Comparison of ENCODE assay signal across 29 cellular contexts in the genomic region with DNA sequence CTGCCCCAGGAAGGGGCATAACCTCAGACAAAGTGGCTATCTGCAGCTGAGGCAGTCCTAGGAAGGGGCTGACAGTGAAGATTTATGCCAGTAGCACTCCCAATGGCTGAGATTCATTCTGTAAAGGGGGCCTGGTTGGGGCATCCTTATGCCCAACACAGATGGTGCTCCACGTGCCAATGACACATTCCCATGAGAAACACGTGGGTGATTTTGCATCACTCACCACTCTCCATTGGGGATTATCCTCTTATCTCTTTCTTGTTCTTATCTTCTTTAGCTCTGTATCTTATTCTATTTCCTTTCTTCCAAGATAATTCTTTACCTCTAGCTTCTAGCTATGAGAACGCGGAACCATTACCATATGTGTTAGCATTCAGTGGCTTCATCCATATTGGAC.
"Had no signal": no experiment of that assay in that cellular context is flagged by ENCODE, and none has a peak within 500 bp of the region (broad histone marks: within the 10 kb centered on the region; RNA-seq: fewer than 3 reads in every experiment).

No MANE protein-coding gene starts in this region.

- H3K9me3 Mint-ChIP-seq: activated CD4-positive, alpha-beta memory T cell treated with anti-CD3 and anti-CD28 coated beads for 36 hours; activated naive CD4-positive, alpha-beta T cell treated with anti-CD3 and anti-CD28 coated beads for 36 hours; activated naive CD4-positive, alpha-beta T cell treated with anti-CD3 and anti-CD28 coated beads, Interleukin-2, amount 50 U/mL, for 72 hours; activated T-cell treated with anti-CD3 and anti-CD28 coated beads, Interleukin-2, amount 50 U/mL, for 4 hours; activated T-helper 1 cell treated with anti-CD3 and anti-CD28 coated beads, Interleukin-12 subunit alpha, Interleukin-12 subunit beta, Interleukin-2, Interleukin-4 antibody, amounts not matched to agents 30 ng/mL and 10 ng/mL and 1 ng/mL, durations not matched to agents 14 hours and 24 hours and 36 hours; T-helper 1 cell treated with Interleukin-12 subunit alpha and Interleukin-12 subunit beta and Interleukin-4 antibody, amounts not matched to agents 30 μg/mL and 1 μg/mL, for 36 hours; T-helper 2 cell treated with Interferon-gamma antibody and Interleukin-4, amounts not matched to agents 5 μg/mL and 100 μg/mL, for 36 hours had no signal

- H3K4me3 Mint-ChIP-seq: activated CD4-positive, alpha-beta memory T cell treated with anti-CD3 and anti-CD28 coated beads for 36 hours; activated CD4-positive, alpha-beta T cell treated with anti-CD3 and anti-CD28 coated beads for 36 hours; activated naive CD4-positive, alpha-beta T cell treated with anti-CD3 and anti-CD28 coated beads for 36 hours; activated T-cell treated with anti-CD3 and anti-CD28 coated beads, Interleukin-2, amount 50 U/mL, for 4 hours; activated T-helper 1 cell treated with anti-CD3 and anti-CD28 coated beads, Interleukin-12 subunit alpha, Interleukin-12 subunit beta, Interleukin-2, Interleukin-4 antibody, amounts not matched to agents 30 ng/mL and 10 ng/mL and 1 ng/mL, durations not matched to agents 14 hours and 24 hours and 36 hours; T-helper 1 cell treated with Interleukin-12 subunit alpha and Interleukin-12 subunit beta and Interleukin-4 antibody, amounts not matched to agents 30 μg/mL and 1 μg/mL, for 36 hours; T-helper 2 cell treated with Interferon-gamma antibody and Interleukin-4, amounts not matched to agents 5 μg/mL and 100 μg/mL, for 36 hours; WTC11 had no signal

- H3K27ac ChIP-seq: adrenal gland, brain microvascular endothelial cell had no signal

- H3K4me3 ChIP-seq: adrenal gland, K562 had no signal

- DNase-seq: activated CD4-positive, alpha-beta memory T cell treated with anti-CD3 and anti-CD28 coated beads for 36 hours; activated CD4-positive, alpha-beta T cell treated with anti-CD3 and anti-CD28 coated beads for 36 hours; activated CD4-positive, alpha-beta T cell treated with anti-CD3 and anti-CD28 coated beads, Interleukin-2, amount 50 U/mL, for 1 hour; activated CD8-positive, alpha-beta memory T cell treated with anti-CD3 and anti-CD28 coated beads, Interleukin-2, amount 50 U/mL, for 4 hours; activated gamma-delta T cell treated with Interleukin-2 at 50 U/mL for 16 hours; activated naive CD4-positive, alpha-beta T cell treated with anti-CD3 and anti-CD28 coated beads for 36 hours; activated T-cell treated with anti-CD3 and anti-CD28 coated beads for 4 hours; activated T-cell treated with anti-CD3 and anti-CD28 coated beads, Interleukin-2, amount 50 U/mL, for 4 hours; adrenal gland; anterior cingulate cortex; brain microvascular endothelial cell; central memory CD4-positive, alpha-beta T cell; NCI-H1092 treated with DMSO at 0.1 percent for 48 hours; NCI-H1417; NCI-H146; NCI-H187; NCI-H2081 treated with DMSO at 0.1 percent for 48 hours; NCI-H345; NCI-H524 treated with DMSO at 0.1 percent for 48 hours; NK-92 treated with Interleukin-12 subunit alpha and Interleukin-12 subunit beta, amount 100 ng/mL, for 24 hours; Right ventricle myocardium superior; SK-N-SH had no signal

- H3K36me3 Mint-ChIP-seq: activated CD4-positive, alpha-beta memory T cell treated with anti-CD3 and anti-CD28 coated beads for 36 hours; activated naive CD4-positive, alpha-beta T cell treated with anti-CD3 and anti-CD28 coated beads, Interleukin-2, amount 50 U/mL, for 72 hours had no signal

- H3K9ac ChIP-seq: SK-N-SH had no signal

- H3K4me1 ChIP-seq: adrenal gland had no signal

- H3K36me3 ChIP-seq: adrenal gland, brain microvascular endothelial cell had no signal

- H3K9me3 ChIP-seq: adrenal gland, SK-N-SH had no signal

- H3K27ac Mint-ChIP-seq: activated CD4-positive, alpha-beta memory T cell treated with anti-CD3 and anti-CD28 coated beads for 36 hours; activated CD4-positive, alpha-beta T cell treated with anti-CD3 and anti-CD28 coated beads for 36 hours; activated naive CD4-positive, alpha-beta T cell treated with anti-CD3 and anti-CD28 coated beads for 36 hours; activated naive CD4-positive, alpha-beta T cell treated with anti-CD3 and anti-CD28 coated beads, Interleukin-2, amount 50 U/mL, for 72 hours; activated T-helper 1 cell treated with anti-CD3 and anti-CD28 coated beads, Interleukin-12 subunit alpha, Interleukin-12 subunit beta, Interleukin-2, Interleukin-4 antibody, amounts not matched to agents 30 ng/mL and 10 ng/mL and 1 ng/mL, durations not matched to agents 14 hours and 24 hours and 36 hours; T-helper 1 cell treated with Interleukin-12 subunit alpha and Interleukin-12 subunit beta and Interleukin-4 antibody, amounts not matched to agents 30 μg/mL and 1 μg/mL, for 36 hours; T-helper 2 cell treated with Interferon-gamma antibody and Interleukin-4, amounts not matched to agents 5 μg/mL and 100 μg/mL, for 36 hours; WTC11 had no signal

- ATAC-seq: activated CD4-positive, alpha-beta T cell treated with anti-CD3 and anti-CD28 coated beads for 36 hours; activated CD4-positive, CD25-positive, alpha-beta regulatory T cell treated with anti-CD3 and anti-CD28 coated beads, Interleukin-2, amount 50 U/mL, for 24 hours; activated naive CD4-positive, alpha-beta T cell treated with anti-CD3 and anti-CD28 coated beads, Interleukin-2, amount 50 U/mL, for 72 hours; activated T-cell treated with anti-CD3 and anti-CD28 coated beads, Interleukin-2, amount 50 U/mL, for 4 hours; K562; WTC11 had no signal

- H3K27me3 ChIP-seq: brain microvascular endothelial cell had no signal

- H3K4me1 Mint-ChIP-seq: activated CD4-positive, alpha-beta T cell treated with anti-CD3 and anti-CD28 coated beads for 36 hours had no signal
